ENCODE assay signal across 8 cellular contexts in the genomic region with DNA sequence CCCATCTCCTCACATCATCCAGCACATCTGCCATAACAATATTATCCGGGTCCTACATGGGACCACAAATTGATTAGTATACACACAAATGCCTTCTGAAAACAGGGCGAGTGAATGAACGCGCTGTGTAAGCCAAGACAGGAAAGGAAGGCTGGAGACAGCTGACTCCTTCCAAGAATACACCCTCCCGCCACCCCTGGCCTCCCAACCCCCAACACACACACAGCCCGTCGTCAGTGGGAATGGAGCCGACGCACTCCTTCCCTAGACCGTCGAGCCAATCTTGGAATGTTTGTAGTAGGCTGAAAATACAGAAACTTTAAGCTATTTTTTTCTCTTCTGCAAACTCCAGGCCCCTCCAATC. TPM values are rescaled to one million over a fixed set of nuclear protein-coding genes. Genes with fewer than 3 reads are reported as not detected.
A peak's percentile ranks its signal among the peaks of the same experiment; 100 is the strongest.
DNase-seq lines count a peak whose midpoint lies in the region; ATAC-seq, FAIRE-seq and TF ChIP-seq lines count a peak whose summit lies in the region.

No MANE protein-coding gene starts in this region.

- no peak for TF ChIP-seq POLR2A in heart left ventricle (IDR thresholded peaks at IDR 0.05)

- H3K9me3 ChIP-seq in ES-I3 (ENCODE audit: control insufficient read depth, insufficient read depth, low read length) (no peaks in the 10 kb centered on the region), heart left ventricle (no peaks in the 10 kb centered on the region), skeletal muscle satellite cell (replicated peaks; ENCODE audit: low read length) (no peaks in the 10 kb centered on the region), small intestine (ENCODE audit: control insufficient read depth, low read depth) (no peaks in the 10 kb centered on the region)

- H3K9ac ChIP-seq in ES-I3 (ENCODE audit: low read depth, low read length) (peak overlapping the region; percentile 82; the same call in 1 of the 2 replicates), skeletal muscle satellite cell (ENCODE audit: low read depth, low read length) (peak overlapping the region; percentile 61)

- H3K27ac ChIP-seq in heart left ventricle: peak overlapping the region in 11 of 12 donors; percentile 71 to 90 (median 82)
- peak overlapping the region in 1 of 2 donors; percentile 93 for H3K27ac ChIP-seq in small intestine (ENCODE audit: low read depth in 1 of 2, low read length in 1 of 2)

- WGBS in heart left ventricle, 4 donors: 1 to 41% (median 14%) methylated on average over 11 of the region's 11 CpGs
- whole genome bisulfite sequencing in small intestine, 3 donors: 1 to 39% (median 5%) methylated on average over 8 to 11 of the region's 11 CpGs

- DNase-seq in HFF-Myc (ENCODE audit: extremely low read depth, low read depth) (no peak), heart left ventricle (no peak), medulla oblongata (ENCODE audit: extremely low spot score) (no peak), NCI-H69 (lab: John Stamatoyannopoulos, UW) (no peak), small intestine (no peak)

- H3K27me3 ChIP-seq in heart left ventricle (no peaks in the 10 kb centered on the region), skeletal muscle satellite cell (ENCODE audit: control insufficient read depth, insufficient read depth, low read length) (no peaks in the 10 kb centered on the region), small intestine (ENCODE audit: control insufficient read depth in 2 of 2, insufficient read depth in 2 of 2, low read length in 2 of 2) (no peaks in the 10 kb centered on the region)

- no peak for TF ChIP-seq CTCF in HFF-Myc (IDR thresholded peaks at IDR 0.05; ENCODE audit: low read depth, low read length, missing control alignments)
- no peak for TF ChIP-seq CTCF in heart left ventricle (IDR thresholded peaks at IDR 0.05)

- intact Hi-C loops in heart left ventricle (cut with DNase I): no loop called here

- peak; percentile 51 for ATAC-seq in SK-N-SH treated with all-trans-retinoic acid at 6 μM for 48 hours
- peak; percentile 68 to 77 (median 74) for ATAC-seq in heart left ventricle

- H3K4me2 ChIP-seq in skeletal muscle satellite cell (ENCODE audit: low read length): peak overlapping the region; percentile 82

- H3K4me1 ChIP-seq in ES-I3 (ENCODE audit: insufficient read depth, low read length) (no peaks in the 10 kb centered on the region), heart left ventricle (peaks cover 0 to 7% (median 4%) of the 10 kb centered on the region in 12 donors), skeletal muscle satellite cell (ENCODE audit: control insufficient read depth, insufficient read depth, low read length) (peaks cover 3% of the 10 kb centered on the region), small intestine (ENCODE audit: control insufficient read depth in 2 of 2, insufficient read depth in 1 of 2, low read depth in 1 of 2, low read length in 1 of 2) (no peaks in the 10 kb centered on the region)

- H3K36me3 ChIP-seq in ES-I3 (ENCODE audit: insufficient read depth, low read length) (no peaks in the 10 kb centered on the region), heart left ventricle (no peaks in the 10 kb centered on the region), skeletal muscle satellite cell (ENCODE audit: insufficient read depth, low read length) (no peaks in the 10 kb centered on the region), small intestine (ENCODE audit: control insufficient read depth in 2 of 2, insufficient read depth in 2 of 2, low read length in 2 of 2) (no peaks in the 10 kb centered on the region)

- peak overlapping the region; percentile 59 for H3K4me3 ChIP-seq in HFF-Myc (replicated peaks; ENCODE audit: low read depth, low read length)
- H3K4me3 ChIP-seq in heart left ventricle: peak overlapping the region; percentile 51 to 94 (median 70)
- peak overlapping the region; percentile 80 for H3K4me3 ChIP-seq in skeletal muscle satellite cell (ENCODE audit: low read length)
- H3K4me3 ChIP-seq in small intestine (ENCODE audit: low read depth in 1 of 2, low read length in 2 of 2): peak overlapping the region in 1 of 2 donors; percentile 54

- no peak for FAIRE-seq in small intestine (lab: Jason Lieb, UNC)

TF ChIP-seq in SK-N-SH treated with all-trans-retinoic acid at 6 μM for 48 hours, 23 proteins besides CTCF, POLR2A, EP300 and RAD21 (continues in another document):
- TF ChIP-seq ZNF565 (CRISPR knock-in tag; conservative IDR thresholded peaks at IDR 0.05; ENCODE audit: low read depth): no peak
- TF ChIP-seq, protein P1, sequence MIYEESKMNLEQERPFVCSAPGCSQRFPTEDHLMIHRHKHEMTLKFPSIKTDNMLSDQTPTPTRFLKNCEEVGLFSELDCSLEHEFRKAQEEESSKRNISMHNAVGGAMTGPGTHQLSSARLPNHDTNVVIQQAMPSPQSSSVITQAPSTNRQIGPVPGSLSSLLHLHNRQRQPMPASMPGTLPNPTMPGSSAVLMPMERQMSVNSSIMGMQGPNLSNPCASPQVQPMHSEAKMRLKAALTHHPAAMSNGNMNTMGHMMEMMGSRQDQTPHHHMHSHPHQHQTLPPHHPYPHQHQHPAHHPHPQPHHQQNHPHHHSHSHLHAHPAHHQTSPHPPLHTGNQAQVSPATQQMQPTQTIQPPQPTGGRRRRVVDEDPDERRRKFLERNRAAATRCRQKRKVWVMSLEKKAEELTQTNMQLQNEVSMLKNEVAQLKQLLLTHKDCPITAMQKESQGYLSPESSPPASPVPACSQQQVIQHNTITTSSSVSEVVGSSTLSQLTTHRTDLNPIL (CRISPR knock-in tag; IDR thresholded peaks at IDR 0.05; ENCODE audit: low read depth): no peak
- TF ChIP-seq PPARA (CRISPR knock-in tag; IDR thresholded peaks at IDR 0.05; ENCODE audit: borderline replicate concordance): no peak
- TF ChIP-seq, protein P2, sequence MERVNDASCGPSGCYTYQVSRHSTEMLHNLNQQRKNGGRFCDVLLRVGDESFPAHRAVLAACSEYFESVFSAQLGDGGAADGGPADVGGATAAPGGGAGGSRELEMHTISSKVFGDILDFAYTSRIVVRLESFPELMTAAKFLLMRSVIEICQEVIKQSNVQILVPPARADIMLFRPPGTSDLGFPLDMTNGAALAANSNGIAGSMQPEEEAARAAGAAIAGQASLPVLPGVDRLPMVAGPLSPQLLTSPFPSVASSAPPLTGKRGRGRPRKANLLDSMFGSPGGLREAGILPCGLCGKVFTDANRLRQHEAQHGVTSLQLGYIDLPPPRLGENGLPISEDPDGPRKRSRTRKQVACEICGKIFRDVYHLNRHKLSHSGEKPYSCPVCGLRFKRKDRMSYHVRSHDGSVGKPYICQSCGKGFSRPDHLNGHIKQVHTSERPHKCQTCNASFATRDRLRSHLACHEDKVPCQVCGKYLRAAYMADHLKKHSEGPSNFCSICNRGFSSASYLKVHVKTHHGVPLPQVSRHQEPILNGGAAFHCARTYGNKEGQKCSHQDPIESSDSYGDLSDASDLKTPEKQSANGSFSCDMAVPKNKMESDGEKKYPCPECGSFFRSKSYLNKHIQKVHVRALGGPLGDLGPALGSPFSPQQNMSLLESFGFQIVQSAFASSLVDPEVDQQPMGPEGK (CRISPR knock-in tag; IDR thresholded peaks at IDR 0.05; ENCODE audit: borderline replicate concordance): no peak
- TF ChIP-seq, protein P3, sequence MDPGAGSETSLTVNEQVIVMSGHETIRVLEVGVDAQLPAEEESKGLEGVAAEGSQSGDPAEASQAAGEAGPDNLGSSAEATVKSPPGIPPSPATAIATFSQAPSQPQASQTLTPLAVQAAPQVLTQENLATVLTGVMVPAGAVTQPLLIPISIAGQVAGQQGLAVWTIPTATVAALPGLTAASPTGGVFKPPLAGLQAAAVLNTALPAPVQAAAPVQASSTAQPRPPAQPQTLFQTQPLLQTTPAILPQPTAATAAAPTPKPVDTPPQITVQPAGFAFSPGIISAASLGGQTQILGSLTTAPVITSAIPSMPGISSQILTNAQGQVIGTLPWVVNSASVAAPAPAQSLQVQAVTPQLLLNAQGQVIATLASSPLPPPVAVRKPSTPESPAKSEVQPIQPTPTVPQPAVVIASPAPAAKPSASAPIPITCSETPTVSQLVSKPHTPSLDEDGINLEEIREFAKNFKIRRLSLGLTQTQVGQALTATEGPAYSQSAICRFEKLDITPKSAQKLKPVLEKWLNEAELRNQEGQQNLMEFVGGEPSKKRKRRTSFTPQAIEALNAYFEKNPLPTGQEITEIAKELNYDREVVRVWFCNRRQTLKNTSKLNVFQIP (CRISPR knock-in tag; IDR thresholded peaks at IDR 0.05; ENCODE audit: borderline replicate concordance, low read depth): no peak
- TF ChIP-seq ZFP30 (CRISPR knock-in tag; IDR thresholded peaks at IDR 0.05): no peak
- TF ChIP-seq ZC3H10 (CRISPR knock-in tag; IDR thresholded peaks at IDR 0.05): no peak
- TF ChIP-seq SNAI2 (CRISPR knock-in tag; IDR thresholded peaks at IDR 0.05): no peak
- TF ChIP-seq ZNF8 (CRISPR knock-in tag; IDR thresholded peaks at IDR 0.05): no peak
- TF ChIP-seq, protein P4, sequence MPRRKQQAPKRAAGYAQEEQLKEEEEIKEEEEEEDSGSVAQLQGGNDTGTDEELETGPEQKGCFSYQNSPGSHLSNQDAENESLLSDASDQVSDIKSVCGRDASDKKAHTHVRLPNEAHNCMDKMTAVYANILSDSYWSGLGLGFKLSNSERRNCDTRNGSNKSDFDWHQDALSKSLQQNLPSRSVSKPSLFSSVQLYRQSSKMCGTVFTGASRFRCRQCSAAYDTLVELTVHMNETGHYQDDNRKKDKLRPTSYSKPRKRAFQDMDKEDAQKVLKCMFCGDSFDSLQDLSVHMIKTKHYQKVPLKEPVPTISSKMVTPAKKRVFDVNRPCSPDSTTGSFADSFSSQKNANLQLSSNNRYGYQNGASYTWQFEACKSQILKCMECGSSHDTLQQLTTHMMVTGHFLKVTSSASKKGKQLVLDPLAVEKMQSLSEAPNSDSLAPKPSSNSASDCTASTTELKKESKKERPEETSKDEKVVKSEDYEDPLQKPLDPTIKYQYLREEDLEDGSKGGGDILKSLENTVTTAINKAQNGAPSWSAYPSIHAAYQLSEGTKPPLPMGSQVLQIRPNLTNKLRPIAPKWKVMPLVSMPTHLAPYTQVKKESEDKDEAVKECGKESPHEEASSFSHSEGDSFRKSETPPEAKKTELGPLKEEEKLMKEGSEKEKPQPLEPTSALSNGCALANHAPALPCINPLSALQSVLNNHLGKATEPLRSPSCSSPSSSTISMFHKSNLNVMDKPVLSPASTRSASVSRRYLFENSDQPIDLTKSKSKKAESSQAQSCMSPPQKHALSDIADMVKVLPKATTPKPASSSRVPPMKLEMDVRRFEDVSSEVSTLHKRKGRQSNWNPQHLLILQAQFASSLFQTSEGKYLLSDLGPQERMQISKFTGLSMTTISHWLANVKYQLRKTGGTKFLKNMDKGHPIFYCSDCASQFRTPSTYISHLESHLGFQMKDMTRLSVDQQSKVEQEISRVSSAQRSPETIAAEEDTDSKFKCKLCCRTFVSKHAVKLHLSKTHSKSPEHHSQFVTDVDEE (CRISPR knock-in tag; IDR thresholded peaks at IDR 0.05): no peak

RNA-seq across cellular contexts. Expression of gene MAGEH1, which starts 0.3 kb away (rescaled TPM):
- 10 to 100 TPM in 8 of 9 donors, 1 to 10 TPM in 1; 9.7 to 19.2 (median 12.0) TPM for total RNA-seq in heart left ventricle
- polyA plus RNA-seq in heart left ventricle (10 to 100 TPM in 1 of 2 donors, 1 to 10 TPM in 1; 6.0 to 27.6 TPM), small intestine (10 to 100 TPM in 1 of 3 donors, 1 to 10 TPM in 1, under 1 TPM in 1; 0.89 to 26.7 (median 3.5) TPM)
- total RNA-seq in skeletal muscle satellite cell (2012; rRNA removed): 26.4 and 31.5 TPM in 2 replicates

RNA-seq across cellular contexts. Expression of gene USP51, which starts 38.0 kb away (rescaled TPM):
- 1 to 10 TPM in 7 of 9 donors, under 1 TPM in 2; 0.38 to 3.9 (median 1.9) TPM for total RNA-seq in heart left ventricle
- polyA plus RNA-seq in heart left ventricle (under 1 TPM; 0.35 to 0.76 TPM), small intestine (under 1 TPM in 1 of 3 donors, not detected in 2; 0.40 TPM)
- total RNA-seq in skeletal muscle satellite cell (2012; rRNA removed): 0.76 and 1.1 TPM in 2 replicates
